In the genomic region with DNA sequence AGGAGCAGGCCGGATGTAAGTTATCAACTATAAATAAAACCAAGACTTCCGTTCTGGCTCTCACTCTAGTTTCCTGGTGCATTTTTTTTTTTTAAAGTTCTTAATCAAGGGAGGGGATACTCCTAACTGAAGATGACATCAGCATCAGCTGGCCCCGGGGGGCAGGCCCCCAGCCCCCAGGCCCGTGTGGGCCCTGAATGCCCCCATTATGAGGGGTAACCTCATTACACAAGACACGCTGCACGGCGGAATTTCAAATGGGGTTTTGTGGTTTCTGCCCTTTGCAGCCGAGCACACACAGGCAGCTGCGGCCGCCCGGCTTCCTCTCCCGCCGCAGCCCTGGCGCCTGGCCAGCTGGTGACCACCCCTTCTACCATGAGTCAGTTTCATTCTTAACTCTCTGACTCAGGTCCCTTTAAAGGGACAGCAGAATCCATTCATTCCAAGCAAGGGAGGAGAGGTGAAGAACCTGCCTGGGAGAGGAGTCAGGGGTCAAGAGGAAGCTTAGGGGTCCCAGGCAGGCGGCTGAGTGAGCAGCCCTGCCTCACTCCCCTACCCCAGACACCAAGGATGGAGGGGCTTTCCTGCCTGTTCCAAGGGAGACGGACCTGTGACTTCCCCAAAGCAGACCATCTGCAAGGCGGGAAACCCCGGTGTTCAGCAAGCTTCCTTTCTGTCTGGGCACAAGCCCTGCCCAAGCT, we compare ENCODE assay signal across 1 cellular context.
TF ChIP-seq lines count a peak whose summit lies in the region.

No MANE protein-coding gene starts in this region.

TF ChIP-seq in HEK293, 187 proteins besides CTCF, POLR2A, EP300 and RAD21 (continued from another document and continues in another):
- TF ChIP-seq, protein P1, sequence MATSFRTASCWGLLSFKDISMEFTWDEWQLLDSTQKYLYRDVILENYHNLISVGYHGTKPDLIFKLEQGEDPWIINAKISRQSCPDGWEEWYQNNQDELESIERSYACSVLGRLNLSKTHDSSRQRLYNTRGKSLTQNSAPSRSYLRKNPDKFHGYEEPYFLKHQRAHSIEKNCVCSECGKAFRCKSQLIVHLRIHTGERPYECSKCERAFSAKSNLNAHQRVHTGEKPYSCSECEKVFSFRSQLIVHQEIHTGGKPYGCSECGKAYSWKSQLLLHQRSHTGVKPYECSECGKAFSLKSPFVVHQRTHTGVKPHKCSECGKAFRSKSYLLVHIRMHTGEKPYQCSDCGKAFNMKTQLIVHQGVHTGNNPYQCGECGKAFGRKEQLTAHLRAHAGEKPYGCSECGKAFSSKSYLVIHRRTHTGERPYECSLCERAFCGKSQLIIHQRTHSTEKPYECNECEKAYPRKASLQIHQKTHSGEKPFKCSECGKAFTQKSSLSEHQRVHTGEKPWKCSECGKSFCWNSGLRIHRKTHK (tag by site-specific recombination; IDR thresholded peaks at IDR 0.05) = no peak
- TF ChIP-seq ZNF707 (tag by site-specific recombination; IDR thresholded peaks at IDR 0.05) = no peak
- TF ChIP-seq, protein P2, sequence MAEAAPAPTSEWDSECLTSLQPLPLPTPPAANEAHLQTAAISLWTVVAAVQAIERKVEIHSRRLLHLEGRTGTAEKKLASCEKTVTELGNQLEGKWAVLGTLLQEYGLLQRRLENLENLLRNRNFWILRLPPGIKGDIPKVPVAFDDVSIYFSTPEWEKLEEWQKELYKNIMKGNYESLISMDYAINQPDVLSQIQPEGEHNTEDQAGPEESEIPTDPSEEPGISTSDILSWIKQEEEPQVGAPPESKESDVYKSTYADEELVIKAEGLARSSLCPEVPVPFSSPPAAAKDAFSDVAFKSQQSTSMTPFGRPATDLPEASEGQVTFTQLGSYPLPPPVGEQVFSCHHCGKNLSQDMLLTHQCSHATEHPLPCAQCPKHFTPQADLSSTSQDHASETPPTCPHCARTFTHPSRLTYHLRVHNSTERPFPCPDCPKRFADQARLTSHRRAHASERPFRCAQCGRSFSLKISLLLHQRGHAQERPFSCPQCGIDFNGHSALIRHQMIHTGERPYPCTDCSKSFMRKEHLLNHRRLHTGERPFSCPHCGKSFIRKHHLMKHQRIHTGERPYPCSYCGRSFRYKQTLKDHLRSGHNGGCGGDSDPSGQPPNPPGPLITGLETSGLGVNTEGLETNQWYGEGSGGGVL (tag by site-specific recombination; IDR thresholded peaks at IDR 0.05) = peak; percentile 70
- TF ChIP-seq ZBTB8A (tag by site-specific recombination; IDR thresholded peaks at IDR 0.05) = 0 out of 2 replicates have a peak, but pooled peaks have one; percentile 18
- TF ChIP-seq, protein P3, sequence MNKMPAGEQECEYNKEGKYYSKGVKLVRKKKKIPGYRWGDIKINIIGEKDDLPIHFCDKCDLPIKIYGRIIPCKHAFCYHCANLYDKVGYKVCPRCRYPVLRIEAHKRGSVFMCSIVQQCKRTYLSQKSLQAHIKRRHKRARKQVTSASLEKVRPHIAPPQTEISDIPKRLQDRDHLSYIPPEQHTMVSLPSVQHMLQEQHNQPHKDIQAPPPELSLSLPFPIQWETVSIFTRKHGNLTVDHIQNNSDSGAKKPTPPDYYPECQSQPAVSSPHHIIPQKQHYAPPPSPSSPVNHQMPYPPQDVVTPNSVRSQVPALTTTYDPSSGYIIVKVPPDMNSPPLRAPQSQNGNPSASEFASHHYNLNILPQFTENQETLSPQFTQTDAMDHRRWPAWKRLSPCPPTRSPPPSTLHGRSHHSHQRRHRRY (tag by site-specific recombination; IDR thresholded peaks at IDR 0.05) = no peak
- no peak for TF ChIP-seq ZNF24 (tag by site-specific recombination; IDR thresholded peaks at IDR 0.05)
- peak; percentile 63 for TF ChIP-seq ZIC2 (tag by site-specific recombination; IDR thresholded peaks at IDR 0.05)
- no peak for TF ChIP-seq ZNF677 (tag by site-specific recombination; IDR thresholded peaks at IDR 0.05)
- TF ChIP-seq, protein P4, sequence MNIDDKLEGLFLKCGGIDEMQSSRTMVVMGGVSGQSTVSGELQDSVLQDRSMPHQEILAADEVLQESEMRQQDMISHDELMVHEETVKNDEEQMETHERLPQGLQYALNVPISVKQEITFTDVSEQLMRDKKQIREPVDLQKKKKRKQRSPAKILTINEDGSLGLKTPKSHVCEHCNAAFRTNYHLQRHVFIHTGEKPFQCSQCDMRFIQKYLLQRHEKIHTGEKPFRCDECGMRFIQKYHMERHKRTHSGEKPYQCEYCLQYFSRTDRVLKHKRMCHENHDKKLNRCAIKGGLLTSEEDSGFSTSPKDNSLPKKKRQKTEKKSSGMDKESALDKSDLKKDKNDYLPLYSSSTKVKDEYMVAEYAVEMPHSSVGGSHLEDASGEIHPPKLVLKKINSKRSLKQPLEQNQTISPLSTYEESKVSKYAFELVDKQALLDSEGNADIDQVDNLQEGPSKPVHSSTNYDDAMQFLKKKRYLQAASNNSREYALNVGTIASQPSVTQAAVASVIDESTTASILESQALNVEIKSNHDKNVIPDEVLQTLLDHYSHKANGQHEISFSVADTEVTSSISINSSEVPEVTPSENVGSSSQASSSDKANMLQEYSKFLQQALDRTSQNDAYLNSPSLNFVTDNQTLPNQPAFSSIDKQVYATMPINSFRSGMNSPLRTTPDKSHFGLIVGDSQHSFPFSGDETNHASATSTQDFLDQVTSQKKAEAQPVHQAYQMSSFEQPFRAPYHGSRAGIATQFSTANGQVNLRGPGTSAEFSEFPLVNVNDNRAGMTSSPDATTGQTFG (tag by site-specific recombination; IDR thresholded peaks at IDR 0.05; ENCODE audit: borderline replicate concordance) = no peak
- TF ChIP-seq ZNF792 (tag by site-specific recombination; IDR thresholded peaks at IDR 0.05) = no peak
- TF ChIP-seq, protein P5, sequence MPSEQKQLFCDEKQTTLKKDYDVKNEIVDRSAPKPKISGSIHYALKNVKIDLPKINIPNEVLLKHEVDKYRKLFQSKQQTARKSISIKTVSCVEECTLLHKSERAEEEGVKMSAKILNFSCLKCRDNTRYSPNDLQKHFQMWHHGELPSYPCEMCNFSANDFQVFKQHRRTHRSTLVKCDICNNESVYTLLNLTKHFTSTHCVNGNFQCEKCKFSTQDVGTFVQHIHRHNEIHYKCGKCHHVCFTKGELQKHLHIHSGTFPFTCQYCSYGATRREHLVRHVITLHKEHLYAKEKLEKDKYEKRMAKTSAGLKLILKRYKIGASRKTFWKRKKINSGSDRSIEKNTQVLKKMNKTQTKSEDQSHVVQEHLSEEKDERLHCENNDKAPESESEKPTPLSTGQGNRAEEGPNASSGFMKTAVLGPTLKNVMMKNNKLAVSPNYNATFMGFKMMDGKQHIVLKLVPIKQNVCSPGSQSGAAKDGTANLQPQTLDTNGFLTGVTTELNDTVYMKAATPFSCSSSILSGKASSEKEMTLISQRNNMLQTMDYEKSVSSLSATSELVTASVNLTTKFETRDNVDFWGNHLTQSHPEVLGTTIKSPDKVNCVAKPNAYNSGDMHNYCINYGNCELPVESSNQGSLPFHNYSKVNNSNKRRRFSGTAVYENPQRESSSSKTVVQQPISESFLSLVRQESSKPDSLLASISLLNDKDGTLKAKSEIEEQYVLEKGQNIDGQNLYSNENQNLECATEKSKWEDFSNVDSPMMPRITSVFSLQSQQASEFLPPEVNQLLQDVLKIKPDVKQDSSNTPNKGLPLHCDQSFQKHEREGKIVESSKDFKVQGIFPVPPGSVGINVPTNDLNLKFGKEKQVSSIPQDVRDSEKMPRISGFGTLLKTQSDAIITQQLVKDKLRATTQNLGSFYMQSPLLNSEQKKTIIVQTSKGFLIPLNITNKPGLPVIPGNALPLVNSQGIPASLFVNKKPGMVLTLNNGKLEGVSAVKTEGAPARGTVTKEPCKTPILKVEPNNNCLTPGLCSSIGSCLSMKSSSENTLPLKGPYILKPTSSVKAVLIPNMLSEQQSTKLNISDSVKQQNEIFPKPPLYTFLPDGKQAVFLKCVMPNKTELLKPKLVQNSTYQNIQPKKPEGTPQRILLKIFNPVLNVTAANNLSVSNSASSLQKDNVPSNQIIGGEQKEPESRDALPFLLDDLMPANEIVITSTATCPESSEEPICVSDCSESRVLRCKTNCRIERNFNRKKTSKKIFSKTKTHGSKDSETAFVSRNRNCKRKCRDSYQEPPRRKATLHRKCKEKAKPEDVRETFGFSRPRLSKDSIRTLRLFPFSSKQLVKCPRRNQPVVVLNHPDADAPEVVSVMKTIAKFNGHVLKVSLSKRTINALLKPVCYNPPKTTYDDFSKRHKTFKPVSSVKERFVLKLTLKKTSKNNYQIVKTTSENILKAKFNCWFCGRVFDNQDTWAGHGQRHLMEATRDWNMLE (tag by site-specific recombination; conservative IDR thresholded peaks at IDR 0.05; ENCODE audit: low read depth) = no peak
- TF ChIP-seq ZBTB21 (tag by site-specific recombination; IDR thresholded peaks at IDR 0.05) = peak; percentile 39; the same call in 1 of the 2 replicates
- TF ChIP-seq, protein P6, sequence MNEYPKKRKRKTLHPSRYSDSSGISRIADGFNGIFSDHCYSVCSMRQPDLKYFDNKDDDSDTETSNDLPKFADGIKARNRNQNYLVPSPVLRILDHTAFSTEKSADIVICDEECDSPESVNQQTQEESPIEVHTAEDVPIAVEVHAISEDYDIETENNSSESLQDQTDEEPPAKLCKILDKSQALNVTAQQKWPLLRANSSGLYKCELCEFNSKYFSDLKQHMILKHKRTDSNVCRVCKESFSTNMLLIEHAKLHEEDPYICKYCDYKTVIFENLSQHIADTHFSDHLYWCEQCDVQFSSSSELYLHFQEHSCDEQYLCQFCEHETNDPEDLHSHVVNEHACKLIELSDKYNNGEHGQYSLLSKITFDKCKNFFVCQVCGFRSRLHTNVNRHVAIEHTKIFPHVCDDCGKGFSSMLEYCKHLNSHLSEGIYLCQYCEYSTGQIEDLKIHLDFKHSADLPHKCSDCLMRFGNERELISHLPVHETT (tag by site-specific recombination; IDR thresholded peaks at IDR 0.05) = no peak
- peak; percentile 69; the same call in 1 of the 2 replicates for TF ChIP-seq ZNF629 (tag by site-specific recombination; IDR thresholded peaks at IDR 0.05)
- TF ChIP-seq ZNF423 (tag by site-specific recombination; IDR thresholded peaks at IDR 0.05) = 0 out of 2 replicates have a peak, but pooled peaks have one; percentile 52
- peak; percentile 78; the same call in 1 of the 2 replicates for TF ChIP-seq ZNF660 (tag by site-specific recombination; IDR thresholded peaks at IDR 0.05)
- 0 out of 2 replicates have a peak, but pooled peaks have one; percentile 17 for TF ChIP-seq WT1 (tag by site-specific recombination; IDR thresholded peaks at IDR 0.05)
- TF ChIP-seq ZNF548 (tag by site-specific recombination; IDR thresholded peaks at IDR 0.05) = no peak
- TF ChIP-seq MZF1 (tag by site-specific recombination; IDR thresholded peaks at IDR 0.05; ENCODE audit: borderline replicate concordance) = no peak
- TF ChIP-seq, protein P7, sequence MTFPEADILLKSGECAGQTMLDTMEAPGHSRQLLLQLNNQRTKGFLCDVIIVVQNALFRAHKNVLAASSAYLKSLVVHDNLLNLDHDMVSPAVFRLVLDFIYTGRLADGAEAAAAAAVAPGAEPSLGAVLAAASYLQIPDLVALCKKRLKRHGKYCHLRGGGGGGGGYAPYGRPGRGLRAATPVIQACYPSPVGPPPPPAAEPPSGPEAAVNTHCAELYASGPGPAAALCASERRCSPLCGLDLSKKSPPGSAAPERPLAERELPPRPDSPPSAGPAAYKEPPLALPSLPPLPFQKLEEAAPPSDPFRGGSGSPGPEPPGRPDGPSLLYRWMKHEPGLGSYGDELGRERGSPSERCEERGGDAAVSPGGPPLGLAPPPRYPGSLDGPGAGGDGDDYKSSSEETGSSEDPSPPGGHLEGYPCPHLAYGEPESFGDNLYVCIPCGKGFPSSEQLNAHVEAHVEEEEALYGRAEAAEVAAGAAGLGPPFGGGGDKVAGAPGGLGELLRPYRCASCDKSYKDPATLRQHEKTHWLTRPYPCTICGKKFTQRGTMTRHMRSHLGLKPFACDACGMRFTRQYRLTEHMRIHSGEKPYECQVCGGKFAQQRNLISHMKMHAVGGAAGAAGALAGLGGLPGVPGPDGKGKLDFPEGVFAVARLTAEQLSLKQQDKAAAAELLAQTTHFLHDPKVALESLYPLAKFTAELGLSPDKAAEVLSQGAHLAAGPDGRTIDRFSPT (tag by site-specific recombination; IDR thresholded peaks at IDR 0.05) = peak; percentile 48; the same call in 1 of the 2 replicates
- no peak for TF ChIP-seq ZNF510 (tag by site-specific recombination; IDR thresholded peaks at IDR 0.05; ENCODE audit: insufficient replicate concordance)
- TF ChIP-seq, protein P8, sequence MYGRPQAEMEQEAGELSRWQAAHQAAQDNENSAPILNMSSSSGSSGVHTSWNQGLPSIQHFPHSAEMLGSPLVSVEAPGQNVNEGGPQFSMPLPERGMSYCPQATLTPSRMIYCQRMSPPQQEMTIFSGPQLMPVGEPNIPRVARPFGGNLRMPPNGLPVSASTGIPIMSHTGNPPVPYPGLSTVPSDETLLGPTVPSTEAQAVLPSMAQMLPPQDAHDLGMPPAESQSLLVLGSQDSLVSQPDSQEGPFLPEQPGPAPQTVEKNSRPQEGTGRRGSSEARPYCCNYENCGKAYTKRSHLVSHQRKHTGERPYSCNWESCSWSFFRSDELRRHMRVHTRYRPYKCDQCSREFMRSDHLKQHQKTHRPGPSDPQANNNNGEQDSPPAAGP (tag by site-specific recombination; IDR thresholded peaks at IDR 0.05) = peak; percentile 57; the same call in 1 of the 2 replicates
- TF ChIP-seq, protein P9, sequence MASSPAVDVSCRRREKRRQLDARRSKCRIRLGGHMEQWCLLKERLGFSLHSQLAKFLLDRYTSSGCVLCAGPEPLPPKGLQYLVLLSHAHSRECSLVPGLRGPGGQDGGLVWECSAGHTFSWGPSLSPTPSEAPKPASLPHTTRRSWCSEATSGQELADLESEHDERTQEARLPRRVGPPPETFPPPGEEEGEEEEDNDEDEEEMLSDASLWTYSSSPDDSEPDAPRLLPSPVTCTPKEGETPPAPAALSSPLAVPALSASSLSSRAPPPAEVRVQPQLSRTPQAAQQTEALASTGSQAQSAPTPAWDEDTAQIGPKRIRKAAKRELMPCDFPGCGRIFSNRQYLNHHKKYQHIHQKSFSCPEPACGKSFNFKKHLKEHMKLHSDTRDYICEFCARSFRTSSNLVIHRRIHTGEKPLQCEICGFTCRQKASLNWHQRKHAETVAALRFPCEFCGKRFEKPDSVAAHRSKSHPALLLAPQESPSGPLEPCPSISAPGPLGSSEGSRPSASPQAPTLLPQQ (tag by site-specific recombination; IDR thresholded peaks at IDR 0.05) = peak; percentile 71
- no peak for TF ChIP-seq ZNF558 (tag by site-specific recombination; IDR thresholded peaks at IDR 0.05)
- TF ChIP-seq ZNF169 (tag by site-specific recombination; IDR thresholded peaks at IDR 0.05) = no peak
- TF ChIP-seq, protein P10, sequence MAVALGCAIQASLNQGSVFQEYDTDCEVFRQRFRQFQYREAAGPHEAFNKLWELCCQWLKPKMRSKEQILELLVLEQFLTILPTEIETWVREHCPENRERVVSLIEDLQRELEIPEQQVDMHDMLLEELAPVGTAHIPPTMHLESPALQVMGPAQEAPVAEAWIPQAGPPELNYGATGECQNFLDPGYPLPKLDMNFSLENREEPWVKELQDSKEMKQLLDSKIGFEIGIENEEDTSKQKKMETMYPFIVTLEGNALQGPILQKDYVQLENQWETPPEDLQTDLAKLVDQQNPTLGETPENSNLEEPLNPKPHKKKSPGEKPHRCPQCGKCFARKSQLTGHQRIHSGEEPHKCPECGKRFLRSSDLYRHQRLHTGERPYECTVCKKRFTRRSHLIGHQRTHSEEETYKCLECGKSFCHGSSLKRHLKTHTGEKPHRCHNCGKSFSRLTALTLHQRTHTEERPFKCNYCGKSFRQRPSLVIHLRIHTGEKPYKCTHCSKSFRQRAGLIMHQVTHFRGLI (tag by site-specific recombination; IDR thresholded peaks at IDR 0.05) = no peak
- TF ChIP-seq ZNF324 (tag by site-specific recombination; IDR thresholded peaks at IDR 0.05) = 0 out of 2 replicates have a peak, but pooled peaks have one; percentile 40
- TF ChIP-seq ZNF138 (tag by site-specific recombination; IDR thresholded peaks at IDR 0.05; ENCODE audit: borderline replicate concordance) = no peak
- TF ChIP-seq GLIS1 (tag by site-specific recombination; IDR thresholded peaks at IDR 0.05) = peak; percentile 87
- peak; percentile 40; the same call in 1 of the 2 replicates for TF ChIP-seq ZNF394 (tag by site-specific recombination; IDR thresholded peaks at IDR 0.05; ENCODE audit: borderline replicate concordance)
- TF ChIP-seq ZNF133 (tag by site-specific recombination; IDR thresholded peaks at IDR 0.05) = no peak
